In the genomic region with DNA sequence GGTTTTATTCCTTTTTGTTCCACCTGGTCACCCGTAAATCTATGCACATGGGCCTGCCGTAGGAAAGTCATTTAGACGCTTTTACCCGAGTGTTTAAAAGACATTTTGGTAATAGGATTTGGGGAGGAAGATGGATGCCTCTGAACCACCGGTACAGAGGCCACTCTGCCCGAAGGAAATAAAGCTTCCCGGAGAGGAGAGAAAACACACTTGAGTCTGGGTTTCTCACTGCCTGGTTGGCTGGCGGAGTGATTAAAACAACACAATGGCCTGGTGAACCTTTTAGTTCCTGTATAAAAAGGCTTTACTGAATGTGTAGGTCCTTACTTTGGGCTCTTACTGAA, we compare ENCODE assay signal across 8 cellular contexts. TPM values are rescaled to one million over a fixed set of nuclear protein-coding genes. Genes with fewer than 3 reads are reported as not detected.
DNase-seq lines count a peak whose midpoint lies in the region; ATAC-seq and TF ChIP-seq lines count a peak whose summit lies in the region.

No MANE protein-coding gene starts in this region.

- peak; percentile 1 for ATAC-seq in HG03066 (IDR thresholded peaks at IDR 0.05; ENCODE audit: low read depth, unreplicated experiment)

- H3K27ac ChIP-seq in mesodermal cell (ENCODE audit: low read depth, low read length, severe bottlenecking) (peak overlapping the region; percentile 92), suprapubic skin (peak overlapping the region; percentile 96)

- H3K9me3 Mint-ChIP-seq in chondrocyte (ENCODE audit: low read depth): no peaks in the 10 kb centered on the region

- H3K36me3 ChIP-seq in mesodermal cell (ENCODE audit: control insufficient read depth, insufficient read depth, low read length) (no peaks in the 10 kb centered on the region), suprapubic skin (no peaks in the 10 kb centered on the region)

- H3K4me1 ChIP-seq in mesodermal cell (ENCODE audit: control insufficient read depth, insufficient read depth, low read length, poor library complexity, severe bottlenecking) (peaks cover 3% of the 10 kb centered on the region), suprapubic skin (peaks cover 22% of the 10 kb centered on the region)

- 20 to 26% methylated on average over 6 to 7 of the region's 8 CpGs for WGBS in mesodermal cell (ENCODE audit: insufficient coverage in 2 of 2), 2 experiments
- 7% methylated on average over 8 of the region's 8 CpGs for WGBS in suprapubic skin

- peak overlapping the region; percentile 86 for H3K4me3 Mint-ChIP-seq in chondrocyte (ENCODE audit: unreplicated experiment)

- H3K27ac Mint-ChIP-seq in chondrocyte (ENCODE audit: unreplicated experiment): peak overlapping the region; percentile 97

- no peak for TF ChIP-seq POLR2A in suprapubic skin (IDR thresholded peaks at IDR 0.05)

- H3K4me1 Mint-ChIP-seq in chondrocyte (ENCODE audit: low read depth): peaks cover 29% of the 10 kb centered on the region

- H3K9me3 ChIP-seq in mesodermal cell (ENCODE audit: control insufficient read depth, low read length) (no peaks in the 10 kb centered on the region), suprapubic skin (no peaks in the 10 kb centered on the region)

- no peak for TF ChIP-seq EP300 in suprapubic skin (IDR thresholded peaks at IDR 0.05)

- H3K4me3 ChIP-seq in mesodermal cell (ENCODE audit: extremely low read depth, insufficient read depth, low read length, poor library complexity, severe bottlenecking) (peak overlapping the region; percentile 57), suprapubic skin (peak overlapping the region; percentile 68)

- DNase-seq in activated T-cell treated with anti-CD3 and anti-CD28 coated beads for 1 hour (ENCODE audit: low read depth): peak; percentile 2
- DNase-seq in activated T-cell treated with anti-CD3 and anti-CD28 coated beads, Interleukin-2, amount 50 U/mL, for 48 hours: no peak
- DNase-seq in SHP77 treated with DMSO at 0.1 percent for 48 hours (lab: John Stamatoyannopoulos, UW): peak; percentile 56
- DNase-seq in chondrocyte (ENCODE audit: low spot score): no peak
- no peak for DNase-seq in suprapubic skin (ENCODE audit: low spot score in 2 of 2)
- no peak for DNase-seq in NCI-H2196 (lab: John Stamatoyannopoulos, UW; ENCODE audit: unreplicated experiment)

- H3K36me3 Mint-ChIP-seq in chondrocyte (ENCODE audit: low read depth): no peaks in the 10 kb centered on the region

- H3K27me3 Mint-ChIP-seq in chondrocyte (ENCODE audit: low read depth): no peaks in the 10 kb centered on the region

- H3K27me3 ChIP-seq in suprapubic skin: no peaks in the 10 kb centered on the region

- TF ChIP-seq CTCF in chondrocyte (IDR thresholded peaks at IDR 0.05): no peak
- no peak for TF ChIP-seq CTCF in suprapubic skin (IDR thresholded peaks at IDR 0.05)

RNA-seq across cellular contexts. Expression of a gene that starts 0.8 kb away (rescaled TPM):
- total RNA-seq in chondrocyte (3.0 to 5.3 TPM (median 3.3 TPM) in 3 replicates), suprapubic skin (1 to 10 TPM; 1.1 to 2.2 (median 2.0) TPM)
- polyA plus RNA-seq in mesodermal cell (2013, experiment 1 of 2): 4.3 TPM
- 4.5 TPM for polyA plus RNA-seq in mesodermal cell (2013, experiment 2 of 2)

RNA-seq across cellular contexts. Expression of a gene that starts 1.3 kb away (rescaled TPM):
- total RNA-seq in chondrocyte: 0.45 to 3.2 TPM (median 0.56 TPM) in 3 replicates
- polyA plus RNA-seq in mesodermal cell (2013, experiment 1 of 2): 1.2 TPM
- 0.20 TPM for polyA plus RNA-seq in mesodermal cell (2013, experiment 2 of 2)
- total RNA-seq in suprapubic skin: not detected

Comparison
In these comparisons a context has a peak if more than half of its experiments do, and no peak if none do; other contexts are left out.
1. DNase-seq: peak in activated T-cell treated with anti-CD3 and anti-CD28 coated beads for 1 hour (single experiment) and SHP77 treated with DMSO at 0.1 percent for 48 hours (single experiment); none in activated T-cell treated with anti-CD3 and anti-CD28 coated beads, Interleukin-2, amount 50 U/mL, for 48 hours (0 of 2), chondrocyte (single experiment), suprapubic skin (0 of 2) and NCI-H2196 (single experiment).